ENCODE assay signal across 1 cellular context in the genomic region with DNA sequence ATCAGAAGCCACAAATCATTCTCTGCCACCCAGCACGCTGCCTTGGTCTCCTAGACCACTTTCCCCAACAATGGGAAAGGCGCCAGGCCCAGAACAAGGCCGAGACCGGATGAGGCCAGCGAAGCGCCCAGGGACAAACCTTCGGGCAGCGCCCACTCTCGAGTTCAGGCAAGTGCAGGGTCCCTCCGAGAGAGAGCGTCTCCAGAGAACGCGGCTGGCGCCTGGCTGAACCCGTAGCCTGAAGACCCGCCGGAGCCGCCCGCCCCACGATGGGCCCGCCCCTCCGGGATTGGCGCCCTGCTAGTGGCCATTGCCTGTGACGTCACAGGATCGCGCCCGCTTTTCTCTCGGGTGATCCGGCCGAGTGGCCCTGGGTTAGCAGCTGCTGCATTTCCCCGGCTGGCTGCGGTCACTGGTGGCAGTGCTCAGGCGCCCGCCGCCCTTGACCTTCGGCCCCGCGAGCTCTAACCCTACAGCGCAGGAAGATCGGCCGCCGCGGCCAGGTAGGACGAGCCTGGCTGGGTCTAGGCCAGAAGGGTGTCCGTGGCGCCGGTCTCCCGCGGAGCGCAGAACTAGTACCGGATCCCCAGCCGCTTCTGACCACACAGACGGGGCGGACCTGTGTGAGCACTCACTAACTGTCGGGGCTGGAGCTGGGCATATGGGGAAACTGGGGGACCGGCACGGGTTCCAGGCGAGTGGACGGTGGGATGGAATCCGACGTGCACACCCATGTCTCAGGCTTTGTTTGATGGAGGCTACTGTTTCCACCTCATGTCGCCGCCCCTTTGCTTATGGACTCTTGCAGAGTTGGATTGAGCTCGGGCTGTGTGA.
A peak's percentile ranks its signal among the peaks of the same experiment; 100 is the strongest.
TF ChIP-seq lines count a peak whose summit lies in the region.

A gene with protein sequence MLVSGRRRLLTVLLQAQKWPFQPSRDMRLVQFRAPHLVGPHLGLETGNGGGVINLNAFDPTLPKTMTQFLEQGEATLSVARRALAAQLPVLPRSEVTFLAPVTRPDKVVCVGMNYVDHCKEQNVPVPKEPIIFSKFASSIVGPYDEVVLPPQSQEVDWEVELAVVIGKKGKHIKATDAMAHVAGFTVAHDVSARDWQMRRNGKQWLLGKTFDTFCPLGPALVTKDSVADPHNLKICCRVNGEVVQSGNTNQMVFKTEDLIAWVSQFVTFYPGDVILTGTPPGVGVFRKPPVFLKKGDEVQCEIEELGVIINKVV (plus strand): TSS at position 339 of the 834 bp plus-strand sequence. CDS start 2,851 bp downstream, outside the sequence.

TF ChIP-seq in HepG2, 621 proteins besides CTCF, POLR2A, EP300 and RAD21 (continued from another document and continues in another):
- TF ChIP-seq, protein P1, sequence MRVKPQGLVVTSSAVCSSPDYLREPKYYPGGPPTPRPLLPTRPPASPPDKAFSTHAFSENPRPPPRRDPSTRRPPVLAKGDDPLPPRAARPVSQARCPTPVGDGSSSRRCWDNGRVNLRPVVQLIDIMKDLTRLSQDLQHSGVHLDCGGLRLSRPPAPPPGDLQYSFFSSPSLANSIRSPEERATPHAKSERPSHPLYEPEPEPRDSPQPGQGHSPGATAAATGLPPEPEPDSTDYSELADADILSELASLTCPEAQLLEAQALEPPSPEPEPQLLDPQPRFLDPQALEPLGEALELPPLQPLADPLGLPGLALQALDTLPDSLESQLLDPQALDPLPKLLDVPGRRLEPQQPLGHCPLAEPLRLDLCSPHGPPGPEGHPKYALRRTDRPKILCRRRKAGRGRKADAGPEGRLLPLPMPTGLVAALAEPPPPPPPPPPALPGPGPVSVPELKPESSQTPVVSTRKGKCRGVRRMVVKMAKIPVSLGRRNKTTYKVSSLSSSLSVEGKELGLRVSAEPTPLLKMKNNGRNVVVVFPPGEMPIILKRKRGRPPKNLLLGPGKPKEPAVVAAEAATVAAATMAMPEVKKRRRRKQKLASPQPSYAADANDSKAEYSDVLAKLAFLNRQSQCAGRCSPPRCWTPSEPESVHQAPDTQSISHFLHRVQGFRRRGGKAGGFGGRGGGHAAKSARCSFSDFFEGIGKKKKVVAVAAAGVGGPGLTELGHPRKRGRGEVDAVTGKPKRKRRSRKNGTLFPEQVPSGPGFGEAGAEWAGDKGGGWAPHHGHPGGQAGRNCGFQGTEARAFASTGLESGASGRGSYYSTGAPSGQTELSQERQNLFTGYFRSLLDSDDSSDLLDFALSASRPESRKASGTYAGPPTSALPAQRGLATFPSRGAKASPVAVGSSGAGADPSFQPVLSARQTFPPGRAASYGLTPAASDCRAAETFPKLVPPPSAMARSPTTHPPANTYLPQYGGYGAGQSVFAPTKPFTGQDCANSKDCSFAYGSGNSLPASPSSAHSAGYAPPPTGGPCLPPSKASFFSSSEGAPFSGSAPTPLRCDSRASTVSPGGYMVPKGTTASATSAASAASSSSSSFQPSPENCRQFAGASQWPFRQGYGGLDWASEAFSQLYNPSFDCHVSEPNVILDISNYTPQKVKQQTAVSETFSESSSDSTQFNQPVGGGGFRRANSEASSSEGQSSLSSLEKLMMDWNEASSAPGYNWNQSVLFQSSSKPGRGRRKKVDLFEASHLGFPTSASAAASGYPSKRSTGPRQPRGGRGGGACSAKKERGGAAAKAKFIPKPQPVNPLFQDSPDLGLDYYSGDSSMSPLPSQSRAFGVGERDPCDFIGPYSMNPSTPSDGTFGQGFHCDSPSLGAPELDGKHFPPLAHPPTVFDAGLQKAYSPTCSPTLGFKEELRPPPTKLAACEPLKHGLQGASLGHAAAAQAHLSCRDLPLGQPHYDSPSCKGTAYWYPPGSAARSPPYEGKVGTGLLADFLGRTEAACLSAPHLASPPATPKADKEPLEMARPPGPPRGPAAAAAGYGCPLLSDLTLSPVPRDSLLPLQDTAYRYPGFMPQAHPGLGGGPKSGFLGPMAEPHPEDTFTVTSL (CRISPR knock-in tag; IDR thresholded peaks at IDR 0.05; ENCODE audit: borderline replicate concordance), result peak; percentile 70; the same call in 1 of the 2 replicates
- TF ChIP-seq KLF15 (CRISPR knock-in tag; IDR thresholded peaks at IDR 0.05; ENCODE audit: borderline replicate concordance), result no peak; the same call in 1 of the 2 replicates
- TF ChIP-seq ZNF776 (CRISPR knock-in tag; IDR thresholded peaks at IDR 0.05), result peak; percentile 62; the same call in 1 of the 2 replicates
- peak; percentile 85 for TF ChIP-seq NR2F6 (IDR thresholded peaks at IDR 0.05)
- peak; percentile 92 for TF ChIP-seq NR2F6 (CRISPR knock-in tag; IDR thresholded peaks at IDR 0.05)
- TF ChIP-seq ZC3H4 (CRISPR knock-in tag; IDR thresholded peaks at IDR 0.05; ENCODE audit: borderline replicate concordance), result 0 out of 2 replicates have a peak, but pooled peaks have one; percentile 59
- TF ChIP-seq ZMYM2 (CRISPR knock-in tag; IDR thresholded peaks at IDR 0.05), result peak; percentile 98
- peak; percentile 62; the same call in 1 of the 2 replicates for TF ChIP-seq ETV6 (CRISPR knock-in tag; conservative IDR thresholded peaks at IDR 0.05)
- TF ChIP-seq SRSF1 (optimal IDR thresholded peaks at IDR 0.05; ENCODE audit: low read depth, low read length), result no peak
- TF ChIP-seq KLF11 (CRISPR knock-in tag; IDR thresholded peaks at IDR 0.05), result 0 out of 2 replicates have a peak, but pooled peaks have one; percentile 74
- TF ChIP-seq DNMT1 (CRISPR knock-in tag; IDR thresholded peaks at IDR 0.05), result peak; percentile 89
- TF ChIP-seq ZNF331 (CRISPR knock-in tag; IDR thresholded peaks at IDR 0.05), result peak; percentile 47
- peak; percentile 85 for TF ChIP-seq SP2 (CRISPR knock-in tag; IDR thresholded peaks at IDR 0.05)
- peak; percentile 83; the same call in 1 of the 2 replicates for TF ChIP-seq KMT2A (CRISPR knock-in tag; IDR thresholded peaks at IDR 0.05)
- TF ChIP-seq ZNF549 (CRISPR knock-in tag; IDR thresholded peaks at IDR 0.05), result 0 out of 2 replicates have a peak, but pooled peaks have one; percentile 19
- TF ChIP-seq KDM6A (CRISPR knock-in tag; IDR thresholded peaks at IDR 0.05; ENCODE audit: low read depth), result no peak
- TF ChIP-seq, protein P2, sequence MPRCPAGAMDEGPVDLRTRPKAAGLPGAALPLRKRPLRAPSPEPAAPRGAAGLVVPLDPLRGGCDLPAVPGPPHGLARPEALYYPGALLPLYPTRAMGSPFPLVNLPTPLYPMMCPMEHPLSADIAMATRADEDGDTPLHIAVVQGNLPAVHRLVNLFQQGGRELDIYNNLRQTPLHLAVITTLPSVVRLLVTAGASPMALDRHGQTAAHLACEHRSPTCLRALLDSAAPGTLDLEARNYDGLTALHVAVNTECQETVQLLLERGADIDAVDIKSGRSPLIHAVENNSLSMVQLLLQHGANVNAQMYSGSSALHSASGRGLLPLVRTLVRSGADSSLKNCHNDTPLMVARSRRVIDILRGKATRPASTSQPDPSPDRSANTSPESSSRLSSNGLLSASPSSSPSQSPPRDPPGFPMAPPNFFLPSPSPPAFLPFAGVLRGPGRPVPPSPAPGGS (CRISPR knock-in tag; IDR thresholded peaks at IDR 0.05), result peak; percentile 37; the same call in 1 of the 2 replicates
- TF ChIP-seq, protein P3, sequence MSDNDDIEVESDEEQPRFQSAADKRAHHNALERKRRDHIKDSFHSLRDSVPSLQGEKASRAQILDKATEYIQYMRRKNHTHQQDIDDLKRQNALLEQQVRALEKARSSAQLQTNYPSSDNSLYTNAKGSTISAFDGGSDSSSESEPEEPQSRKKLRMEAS (IDR thresholded peaks at IDR 0.05), result peak; percentile 62
- TF ChIP-seq ZNF607 (CRISPR knock-in tag; IDR thresholded peaks at IDR 0.05; ENCODE audit: borderline replicate concordance), result peak; percentile 94
- TF ChIP-seq, protein P4, sequence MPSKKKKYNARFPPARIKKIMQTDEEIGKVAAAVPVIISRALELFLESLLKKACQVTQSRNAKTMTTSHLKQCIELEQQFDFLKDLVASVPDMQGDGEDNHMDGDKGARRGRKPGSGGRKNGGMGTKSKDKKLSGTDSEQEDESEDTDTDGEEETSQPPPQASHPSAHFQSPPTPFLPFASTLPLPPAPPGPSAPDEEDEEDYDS (CRISPR knock-in tag; IDR thresholded peaks at IDR 0.05), result peak; percentile 90
- TF ChIP-seq ZNF674 (CRISPR knock-in tag; IDR thresholded peaks at IDR 0.05; ENCODE audit: low read depth), result 0 out of 2 replicates have a peak, but pooled peaks have one; percentile 53
- TF ChIP-seq, protein P5, sequence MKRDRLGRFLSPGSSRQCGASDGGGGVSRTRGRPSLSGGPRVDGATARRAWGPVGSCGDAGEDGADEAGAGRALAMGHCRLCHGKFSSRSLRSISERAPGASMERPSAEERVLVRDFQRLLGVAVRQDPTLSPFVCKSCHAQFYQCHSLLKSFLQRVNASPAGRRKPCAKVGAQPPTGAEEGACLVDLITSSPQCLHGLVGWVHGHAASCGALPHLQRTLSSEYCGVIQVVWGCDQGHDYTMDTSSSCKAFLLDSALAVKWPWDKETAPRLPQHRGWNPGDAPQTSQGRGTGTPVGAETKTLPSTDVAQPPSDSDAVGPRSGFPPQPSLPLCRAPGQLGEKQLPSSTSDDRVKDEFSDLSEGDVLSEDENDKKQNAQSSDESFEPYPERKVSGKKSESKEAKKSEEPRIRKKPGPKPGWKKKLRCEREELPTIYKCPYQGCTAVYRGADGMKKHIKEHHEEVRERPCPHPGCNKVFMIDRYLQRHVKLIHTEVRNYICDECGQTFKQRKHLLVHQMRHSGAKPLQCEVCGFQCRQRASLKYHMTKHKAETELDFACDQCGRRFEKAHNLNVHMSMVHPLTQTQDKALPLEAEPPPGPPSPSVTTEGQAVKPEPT (CRISPR knock-in tag; IDR thresholded peaks at IDR 0.05; ENCODE audit: low read depth), result peak; percentile 36; the same call in 1 of the 2 replicates
- TF ChIP-seq, protein P6, sequence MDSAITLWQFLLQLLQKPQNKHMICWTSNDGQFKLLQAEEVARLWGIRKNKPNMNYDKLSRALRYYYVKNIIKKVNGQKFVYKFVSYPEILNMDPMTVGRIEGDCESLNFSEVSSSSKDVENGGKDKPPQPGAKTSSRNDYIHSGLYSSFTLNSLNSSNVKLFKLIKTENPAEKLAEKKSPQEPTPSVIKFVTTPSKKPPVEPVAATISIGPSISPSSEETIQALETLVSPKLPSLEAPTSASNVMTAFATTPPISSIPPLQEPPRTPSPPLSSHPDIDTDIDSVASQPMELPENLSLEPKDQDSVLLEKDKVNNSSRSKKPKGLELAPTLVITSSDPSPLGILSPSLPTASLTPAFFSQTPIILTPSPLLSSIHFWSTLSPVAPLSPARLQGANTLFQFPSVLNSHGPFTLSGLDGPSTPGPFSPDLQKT (CRISPR knock-in tag; IDR thresholded peaks at IDR 0.05; ENCODE audit: borderline replicate concordance), result no peak
- no peak for TF ChIP-seq NFIC (IDR thresholded peaks at IDR 0.05; ENCODE audit: low read length)
- TF ChIP-seq ZNF30 (CRISPR knock-in tag; IDR thresholded peaks at IDR 0.05), result 0 out of 2 replicates have a peak, but pooled peaks have one; percentile 61
- TF ChIP-seq ZNF230 (CRISPR knock-in tag; IDR thresholded peaks at IDR 0.05), result peak; percentile 9; the same call in 1 of the 2 replicates
- peak; percentile 93 for TF ChIP-seq SAP130 (CRISPR knock-in tag; IDR thresholded peaks at IDR 0.05; ENCODE audit: low read depth)
- TF ChIP-seq CHD2 (IDR thresholded peaks at IDR 0.05; ENCODE audit: low read depth, low read length), result no peak
- peak; percentile 80 for TF ChIP-seq SKI (IDR thresholded peaks at IDR 0.05; ENCODE audit: partially characterized antibody)
- peak; percentile 76; the same call in 1 of the 2 replicates for TF ChIP-seq MEF2D (CRISPR knock-in tag; IDR thresholded peaks at IDR 0.05)
- TF ChIP-seq, protein P7, sequence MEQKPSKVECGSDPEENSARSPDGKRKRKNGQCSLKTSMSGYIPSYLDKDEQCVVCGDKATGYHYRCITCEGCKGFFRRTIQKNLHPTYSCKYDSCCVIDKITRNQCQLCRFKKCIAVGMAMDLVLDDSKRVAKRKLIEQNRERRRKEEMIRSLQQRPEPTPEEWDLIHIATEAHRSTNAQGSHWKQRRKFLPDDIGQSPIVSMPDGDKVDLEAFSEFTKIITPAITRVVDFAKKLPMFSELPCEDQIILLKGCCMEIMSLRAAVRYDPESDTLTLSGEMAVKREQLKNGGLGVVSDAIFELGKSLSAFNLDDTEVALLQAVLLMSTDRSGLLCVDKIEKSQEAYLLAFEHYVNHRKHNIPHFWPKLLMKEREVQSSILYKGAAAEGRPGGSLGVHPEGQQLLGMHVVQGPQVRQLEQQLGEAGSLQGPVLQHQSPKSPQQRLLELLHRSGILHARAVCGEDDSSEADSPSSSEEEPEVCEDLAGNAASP (CRISPR knock-in tag; IDR thresholded peaks at IDR 0.05; ENCODE audit: borderline replicate concordance), result peak; percentile 70
- TF ChIP-seq ESRRA (CRISPR knock-in tag; IDR thresholded peaks at IDR 0.05; ENCODE audit: low read depth), result peak; percentile 98
- TF ChIP-seq ZSCAN21 (CRISPR knock-in tag; IDR thresholded peaks at IDR 0.05; ENCODE audit: borderline replicate concordance), result 0 out of 2 replicates have a peak, but pooled peaks have one; percentile 50
- TF ChIP-seq, protein P8, sequence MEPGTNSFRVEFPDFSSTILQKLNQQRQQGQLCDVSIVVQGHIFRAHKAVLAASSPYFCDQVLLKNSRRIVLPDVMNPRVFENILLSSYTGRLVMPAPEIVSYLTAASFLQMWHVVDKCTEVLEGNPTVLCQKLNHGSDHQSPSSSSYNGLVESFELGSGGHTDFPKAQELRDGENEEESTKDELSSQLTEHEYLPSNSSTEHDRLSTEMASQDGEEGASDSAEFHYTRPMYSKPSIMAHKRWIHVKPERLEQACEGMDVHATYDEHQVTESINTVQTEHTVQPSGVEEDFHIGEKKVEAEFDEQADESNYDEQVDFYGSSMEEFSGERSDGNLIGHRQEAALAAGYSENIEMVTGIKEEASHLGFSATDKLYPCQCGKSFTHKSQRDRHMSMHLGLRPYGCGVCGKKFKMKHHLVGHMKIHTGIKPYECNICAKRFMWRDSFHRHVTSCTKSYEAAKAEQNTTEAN (CRISPR knock-in tag; conservative IDR thresholded peaks at IDR 0.05), result 0 out of 2 replicates have a peak, but pooled peaks have one; percentile 39
- TF ChIP-seq MTF2 (CRISPR knock-in tag; IDR thresholded peaks at IDR 0.05; ENCODE audit: borderline replicate concordance), result peak; percentile 81; the same call in 1 of the 2 replicates
- 0 out of 2 replicates have a peak, but pooled peaks have one; percentile 63 for TF ChIP-seq ZNF558 (CRISPR knock-in tag; IDR thresholded peaks at IDR 0.05; ENCODE audit: borderline replicate concordance)
- TF ChIP-seq SMC3 (IDR thresholded peaks at IDR 0.05; ENCODE audit: low read length), result no peak
- no peak for TF ChIP-seq ZNF3 (CRISPR knock-in tag; IDR thresholded peaks at IDR 0.05)
- TF ChIP-seq NFKB2 (CRISPR knock-in tag; IDR thresholded peaks at IDR 0.05; ENCODE audit: borderline replicate concordance), result 0 out of 2 replicates have a peak, but pooled peaks have one; percentile 59
- peak; percentile 89 for TF ChIP-seq POLR2G (IDR thresholded peaks at IDR 0.05; ENCODE audit: low read depth, low read length)
- TF ChIP-seq TSC22D2 (CRISPR knock-in tag; IDR thresholded peaks at IDR 0.05; ENCODE audit: borderline replicate concordance), result 0 out of 2 replicates have a peak, but pooled peaks have one; percentile 58
- peak; percentile 19; the same call in 1 of the 2 replicates for TF ChIP-seq ARHGAP35 (CRISPR knock-in tag; IDR thresholded peaks at IDR 0.05; ENCODE audit: borderline replicate concordance)
- peak; percentile 80 for TF ChIP-seq ZNF768 (CRISPR knock-in tag; IDR thresholded peaks at IDR 0.05)
- peak; percentile 36 for TF ChIP-seq FOSL2 (CRISPR knock-in tag; IDR thresholded peaks at IDR 0.05)
- peak; percentile 90 for TF ChIP-seq ZNF33B (CRISPR knock-in tag; IDR thresholded peaks at IDR 0.05)
